ENCODE assay signal across 12 cellular contexts in the genomic region with DNA sequence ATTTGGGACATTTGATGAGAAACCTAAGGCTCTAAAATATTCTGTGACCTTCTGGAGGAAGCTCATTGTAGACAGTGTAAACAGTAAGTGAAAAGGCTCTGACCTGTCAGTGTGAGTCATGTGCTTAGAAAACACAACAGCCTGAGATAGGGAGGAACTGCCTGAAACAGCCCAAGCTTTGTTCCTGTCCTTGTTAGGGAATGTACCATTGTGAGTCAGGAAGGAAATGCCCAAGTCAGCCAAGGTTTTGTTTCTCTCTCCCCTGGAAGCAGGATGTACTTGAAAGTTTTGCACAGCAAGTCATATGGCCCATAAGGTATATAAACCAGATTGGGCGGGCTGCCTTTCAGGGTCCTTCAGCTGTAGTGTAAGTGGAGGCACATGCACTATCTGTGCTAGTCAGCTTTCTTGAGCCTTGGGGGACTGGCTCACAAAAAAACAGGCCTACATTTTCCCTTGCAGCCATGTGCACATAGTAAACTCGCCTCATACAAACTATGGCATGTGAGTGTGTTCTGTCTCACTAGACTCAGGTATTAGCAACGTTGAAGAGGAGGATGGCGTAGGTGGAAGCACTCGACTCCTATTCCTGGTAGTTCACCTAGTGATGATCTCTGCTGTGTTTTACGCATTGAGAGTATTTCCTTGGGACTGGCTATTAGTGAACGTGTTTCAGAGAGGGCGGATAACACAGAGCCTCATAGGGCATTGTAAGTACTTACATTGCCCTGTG.
DNase-seq lines count a peak whose midpoint lies in the region; ATAC-seq and TF ChIP-seq lines count a peak whose summit lies in the region.
"Had no signal": no experiment of that assay in that cellular context is flagged by ENCODE, and none has a peak within 500 bp of the region (broad histone marks: within the 10 kb centered on the region; RNA-seq: fewer than 3 reads in every experiment).

No MANE protein-coding gene starts in this region.

- H3K27me3 ChIP-seq in body of pancreas (no peaks in the 10 kb centered on the region), upper lobe of right lung (no peaks in the 10 kb centered on the region), MM.1S (replicated peaks; ENCODE audit: insufficient read depth, low read length) (no peaks in the 10 kb centered on the region)
- H3K27me3 ChIP-seq: BLaER1 treated with 17β-estradiol and CSF1 and Interleukin-3, amounts not matched to agents 10 nM and 100 nM had no signal

- H3K79me2 ChIP-seq in MM.1S (ENCODE audit: low read length) = no peaks in the 10 kb centered on the region

- peaks cover 12% of the 10 kb centered on the region for H3K9me3 Mint-ChIP-seq in activated naive CD8-positive, alpha-beta T cell treated with anti-CD3 and anti-CD28 coated beads for 36 hours

- H3K27ac Mint-ChIP-seq in activated naive CD8-positive, alpha-beta T cell treated with anti-CD3 and anti-CD28 coated beads for 36 hours = no peak overlapping the region

- no peaks in the 10 kb centered on the region for H3K9me3 ChIP-seq in body of pancreas
- H3K9me3 ChIP-seq in upper lobe of right lung = no peaks in the 10 kb centered on the region
- no peaks in the 10 kb centered on the region for H3K9me3 ChIP-seq in MM.1S (replicated peaks; ENCODE audit: insufficient read depth, low read length)
- H3K9me3 ChIP-seq: BLaER1 treated with 17β-estradiol and CSF1 and Interleukin-3, amounts not matched to agents 10 nM and 100 nM had no signal

- no peak for TF ChIP-seq CTCF in body of pancreas (IDR thresholded peaks at IDR 0.05)
- no peak for TF ChIP-seq CTCF in upper lobe of right lung (IDR thresholded peaks at IDR 0.05)
- TF ChIP-seq CTCF in MM.1S (IDR thresholded peaks at IDR 0.05; ENCODE audit: low read length) = no peak

- DNase-seq in DMS153 (lab: John Stamatoyannopoulos, UW) (peak; percentile 81), NCI-H2029 treated with DMSO at 0.1 percent for 48 hours (lab: John Stamatoyannopoulos, UW) (peak; percentile 26), body of pancreas (no peak), left colon (no peak), putamen (ENCODE audit: low spot score) (no peak), upper lobe of right lung (no peak), MM.1S (no peak)
- DNase-seq in activated naive CD8-positive, alpha-beta T cell treated with anti-CD3 and anti-CD28 coated beads for 36 hours = no peak
- DNase-seq: cortex of kidney; hypothalamus; stimulated activated CD4-positive, alpha-beta T cell treated with anti-CD3 and anti-CD28 coated beads, Interleukin-2, amount 100 ng/mL, for 24 hours had no signal

- H3K27ac ChIP-seq in body of pancreas (no peak overlapping the region), upper lobe of right lung (no peak overlapping the region), MM.1S (ENCODE audit: low read length) (no peak overlapping the region)
- H3K27ac ChIP-seq: BLaER1 treated with 17β-estradiol and CSF1 and Interleukin-3, amounts not matched to agents 10 nM and 100 nM had no signal

- H3F3A ChIP-seq in MM.1S (ENCODE audit: insufficient read depth, low read length) = no peaks in the 10 kb centered on the region

- ATAC-seq in body of pancreas (peak; percentile 52), left colon (peak; percentile 82), upper lobe of right lung (no peak)

- no peak overlapping the region for H3K9ac ChIP-seq in MM.1S (ENCODE audit: low read length)
- H3K9ac ChIP-seq: BLaER1 treated with 17β-estradiol and CSF1 and Interleukin-3, amounts not matched to agents 10 nM and 100 nM had no signal

- 91 to 92% methylated on average over 8 of the region's 8 CpGs for WGBS in body of pancreas, 2 donors

- H3K4me1 ChIP-seq in body of pancreas (no peaks in the 10 kb centered on the region), upper lobe of right lung (no peaks in the 10 kb centered on the region), MM.1S (ENCODE audit: low read length) (no peaks in the 10 kb centered on the region)

- no peak overlapping the region for H3K4me2 ChIP-seq in MM.1S (ENCODE audit: low read depth, low read length)

- no peaks in the 10 kb centered on the region for H3K4me1 Mint-ChIP-seq in activated naive CD8-positive, alpha-beta T cell treated with anti-CD3 and anti-CD28 coated beads for 36 hours

- no peak overlapping the region for H3K4me3 Mint-ChIP-seq in activated naive CD8-positive, alpha-beta T cell treated with anti-CD3 and anti-CD28 coated beads for 36 hours

- no peaks in the 10 kb centered on the region for H4K20me1 ChIP-seq in MM.1S (ENCODE audit: insufficient read depth, low read length)
- H4K20me1 ChIP-seq: BLaER1 treated with 17β-estradiol and CSF1 and Interleukin-3, amounts not matched to agents 10 nM and 100 nM had no signal

- intact Hi-C loops in body of pancreas (cut with DNase I) = no loop called here
- intact Hi-C loops in left colon (cut with DNase I, micrococcal nuclease) = no loop called here
- intact Hi-C loops in upper lobe of right lung (cut with DNase I) = no loop called here

- H3K36me3 ChIP-seq in body of pancreas (replicated peaks in 1 of 2; ENCODE audit: insufficient read depth in 1 of 2, low read depth in 2 of 2) (no peaks in the 10 kb centered on the region), upper lobe of right lung (no peaks in the 10 kb centered on the region), MM.1S (replicated peaks; ENCODE audit: insufficient read depth, low read length) (no peaks in the 10 kb centered on the region)
- H3K36me3 ChIP-seq: BLaER1 treated with 17β-estradiol and CSF1 and Interleukin-3, amounts not matched to agents 10 nM and 100 nM had no signal

- H2AFZ ChIP-seq in MM.1S (ENCODE audit: low read length) = no peak overlapping the region

- no peaks in the 10 kb centered on the region for H3K36me3 Mint-ChIP-seq in activated naive CD8-positive, alpha-beta T cell treated with anti-CD3 and anti-CD28 coated beads for 36 hours

- no peak overlapping the region for H3K4me3 ChIP-seq in body of pancreas
- H3K4me3 ChIP-seq in upper lobe of right lung = no peak overlapping the region
- no peak overlapping the region for H3K4me3 ChIP-seq in MM.1S (ENCODE audit: low read length)
- H3K4me3 ChIP-seq: BLaER1 treated with 17β-estradiol and CSF1 and Interleukin-3, amounts not matched to agents 10 nM and 100 nM had no signal

- no peak for TF ChIP-seq POLR2A in body of pancreas (IDR thresholded peaks at IDR 0.05)

- H3K27me3 Mint-ChIP-seq in activated naive CD8-positive, alpha-beta T cell treated with anti-CD3 and anti-CD28 coated beads for 36 hours = no peaks in the 10 kb centered on the region

- H3K9me2 ChIP-seq in MM.1S (replicated peaks; ENCODE audit: insufficient read depth, low read length) = no peaks in the 10 kb centered on the region

Comparison
In these comparisons a context has a peak if more than half of its experiments do, and no peak if none do; other contexts are left out.
1. DNase-seq: peak in DMS153 (single experiment) and NCI-H2029 treated with DMSO at 0.1 percent for 48 hours (single experiment); none in body of pancreas (0 of 4), left colon (0 of 2), putamen (single experiment), activated naive CD8-positive, alpha-beta T cell treated with anti-CD3 and anti-CD28 coated beads for 36 hours (single experiment), upper lobe of right lung (single experiment) and MM.1S (single experiment).